In the genomic region with DNA sequence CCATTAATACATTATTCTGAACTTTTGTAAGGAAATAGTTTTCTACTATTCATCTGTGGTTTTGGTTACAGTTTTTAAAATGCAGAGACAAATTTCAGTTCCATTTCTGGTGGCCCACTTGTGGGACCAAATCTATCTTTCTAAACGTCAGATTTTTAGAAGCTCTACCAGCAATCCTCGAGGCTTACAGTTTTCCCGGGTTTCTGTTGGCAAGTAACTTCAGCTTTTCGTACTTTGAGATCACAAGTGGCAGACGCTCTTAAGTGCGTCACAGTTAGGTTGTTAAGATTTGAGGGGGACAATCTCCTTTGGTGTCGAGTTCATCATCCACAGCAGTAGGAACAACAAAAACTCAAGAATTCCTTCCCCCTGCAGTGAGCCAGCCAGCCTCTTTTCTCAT, we compare ENCODE assay signal across 1 cellular context.
A peak's percentile ranks its signal among the peaks of the same experiment; 100 is the strongest.
TF ChIP-seq lines count a peak whose summit lies in the region.

No MANE protein-coding gene starts in this region.

TF ChIP-seq in GM12878, 131 proteins besides CTCF, POLR2A, EP300 and RAD21 (continued from another document):
- TF ChIP-seq CUX1 (IDR thresholded peaks at IDR 0.05; ENCODE audit: insufficient replicate concordance, low read depth, low read length) (peak; percentile 16), EED (IDR thresholded peaks at IDR 0.05; ENCODE audit: low read depth) (peak; percentile 40), MTA3 (IDR thresholded peaks at IDR 0.05; ENCODE audit: borderline replicate concordance, low read length) (0 out of 2 replicates have a peak, but pooled peaks have one; percentile 16), MEF2B (IDR thresholded peaks at IDR 0.05; ENCODE audit: partially characterized antibody, poor library complexity, severe bottlenecking) (no peak), HDAC2 (IDR thresholded peaks at IDR 0.05) (no peak), CREM (IDR thresholded peaks at IDR 0.05; ENCODE audit: low read depth) (peak; percentile 31; the same call in 1 of the 2 replicates)
